Comparison of ENCODE assay signal across 11 cellular contexts in the genomic region with DNA sequence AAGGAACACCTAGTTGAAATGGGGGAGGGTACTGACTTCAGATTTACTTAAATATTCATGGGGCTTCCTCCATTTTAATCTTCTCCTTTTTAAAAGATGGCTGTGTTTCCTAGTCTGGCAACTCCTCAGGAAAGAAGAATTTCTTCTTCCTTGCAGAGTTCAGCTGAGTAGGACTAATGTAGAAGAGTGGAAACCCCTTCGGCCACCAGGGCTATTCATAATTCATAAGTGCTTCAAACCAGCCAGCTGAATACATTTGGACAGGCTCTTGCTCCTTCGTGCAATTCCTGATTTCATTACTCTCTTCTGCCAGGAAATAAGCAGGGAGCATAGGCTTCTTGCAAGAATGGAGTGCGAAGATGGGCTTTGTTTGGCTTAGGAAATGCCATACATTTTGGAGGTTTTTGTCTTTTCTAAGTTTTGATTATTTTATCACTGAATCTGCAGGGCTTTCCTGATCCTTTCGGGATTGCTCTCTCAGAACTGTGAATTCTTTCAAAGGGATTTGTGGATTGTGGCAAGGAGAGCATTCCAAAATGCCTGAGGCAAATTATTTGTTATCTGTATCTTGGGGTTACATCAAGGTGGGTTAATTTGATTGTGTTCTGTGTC.
DNase-seq lines count a peak whose midpoint lies in the region; ATAC-seq and TF ChIP-seq lines count a peak whose summit lies in the region.
"Had no signal": no experiment of that assay in that cellular context is flagged by ENCODE, and none has a peak within 500 bp of the region (broad histone marks: within the 10 kb centered on the region; RNA-seq: fewer than 3 reads in every experiment).

No MANE protein-coding gene starts in this region.

- peak overlapping the region; percentile 76; the same call in 1 of the 2 replicates for H3K23ac ChIP-seq in IMR-90 (ENCODE audit: low read depth, low read length)

- H3K27me3 ChIP-seq in IMR-90 (ENCODE audit: control insufficient read depth, insufficient read depth, low read length) (no peaks in the 10 kb centered on the region), thyroid gland (no peaks in the 10 kb centered on the region)

- H4K8ac ChIP-seq in IMR-90 (ENCODE audit: low read depth in 2 of 2, low read length in 2 of 2) = peak overlapping the region in 1 of 2 experiments; percentile 72; a peak in 2 of 4 replicates

- WGBS in IMR-90 (ENCODE audit: extremely low coverage in 2 of 2, insufficient read length in 1 of 2), 2 experiments = 0% methylated on average over 1 of the region's 4 CpGs; no CpG with 5 or more reads in 1 of the 2 experiments
- WGBS in mesodermal cell (ENCODE audit: insufficient coverage in 2 of 2), 2 experiments = 0 to 20% methylated on average over 1 to 2 of the region's 4 CpGs
- 48 to 56% methylated on average over 4 of the region's 4 CpGs for WGBS in thyroid gland, 2 donors

- peaks cover 21% of the 10 kb centered on the region for H3K4me1 ChIP-seq in IMR-90 (ENCODE audit: control insufficient read depth, insufficient read depth, low read length)
- H3K4me1 ChIP-seq in mesodermal cell (ENCODE audit: control insufficient read depth, insufficient read depth, low read length, poor library complexity, severe bottlenecking) = peaks cover 73% of the 10 kb centered on the region
- H3K4me1 ChIP-seq in thyroid gland = peaks cover 28 to 50% of the 10 kb centered on the region in 2 donors

- no peak overlapping the region for H2AK5ac ChIP-seq in IMR-90 (ENCODE audit: low read depth, low read length)

- peak overlapping the region; percentile 92 for H3K4me2 ChIP-seq in IMR-90 (ENCODE audit: low read depth, low read length)

- H4K5ac ChIP-seq in IMR-90 (ENCODE audit: low read depth, low read length) = peak overlapping the region; percentile 88

- peak overlapping the region; percentile 68; the same call in 1 of the 2 replicates for H4K91ac ChIP-seq in IMR-90 (ENCODE audit: insufficient read depth, low read depth, low read length)

- peak overlapping the region; percentile 52 for H3K56ac ChIP-seq in IMR-90 (ENCODE audit: extremely low read depth, insufficient read depth, low read length)

- H3K9me3 ChIP-seq in IMR-90 (ENCODE audit: control insufficient read depth, insufficient read depth, low read length) (no peaks in the 10 kb centered on the region), mesodermal cell (ENCODE audit: control insufficient read depth, low read length) (no peaks in the 10 kb centered on the region), thyroid gland (no peaks in the 10 kb centered on the region)
- H3K9me3 ChIP-seq: mucosa of descending colon had no signal

- TF ChIP-seq CTCF in AG10803 (conservative IDR thresholded peaks at IDR 0.05; ENCODE audit: low read length) (peak; percentile 23; the same call in 1 of the 2 replicates), IMR-90 (conservative IDR thresholded peaks at IDR 0.05; ENCODE audit: low read depth, low read length) (no peak), thyroid gland (IDR thresholded peaks at IDR 0.05) (no peak)

- peak overlapping the region; percentile 63; the same call in 1 of the 2 replicates for H3K27ac ChIP-seq in IMR-90 (ENCODE audit: insufficient read depth, low read length)
- peak overlapping the region; percentile 71 for H3K27ac ChIP-seq in mesodermal cell (ENCODE audit: low read depth, low read length, severe bottlenecking)
- peak overlapping the region in 1 of 3 donors; percentile 54 for H3K27ac ChIP-seq in thyroid gland

- peak overlapping the region; percentile 67 for H3K4ac ChIP-seq in IMR-90 (ENCODE audit: low read depth, low read length)

- H3K18ac ChIP-seq in IMR-90 (ENCODE audit: low read depth, low read length) = peak overlapping the region; percentile 88

- H4K20me1 ChIP-seq in IMR-90 (ENCODE audit: insufficient read depth, low read length) = no peaks in the 10 kb centered on the region

- no TSS peak for BruUV-seq in IMR-90 (replicated peaks; lab: Mats Ljungman, UMichigan)

- peaks cover 28 to 41% of the 10 kb centered on the region in 2 experiments for H3K79me1 ChIP-seq in IMR-90 (ENCODE audit: low read depth in 1 of 2, low read length in 2 of 2)

- dilution Hi-C loops in IMR-90 (cut with HindIII; ENCODE audit: low sequenced_read_pairs, unreplicated experiment) = no loop called here

- no peak for TF ChIP-seq RAD21 in IMR-90 (IDR thresholded peaks at IDR 0.05; ENCODE audit: low read length)

- H3K14ac ChIP-seq in IMR-90 (replicated peaks; ENCODE audit: low read depth, low read length) = peak overlapping the region; percentile 70

- peak; percentile 68 for ATAC-seq in IMR-90 (ENCODE audit: low read depth)
- no peak for ATAC-seq in GM21515 (IDR thresholded peaks at IDR 0.05; ENCODE audit: unreplicated experiment)
- ATAC-seq: mucosa of descending colon had no signal

- H3K4me3 ChIP-seq in AG10803 (ENCODE audit: low read length) (peak overlapping the region; percentile 16), IMR-90 (ENCODE audit: insufficient read depth, low read depth, low read length) (peak overlapping the region; percentile 15; the same call in 1 of the 2 replicates), mesodermal cell (ENCODE audit: extremely low read depth, insufficient read depth, low read length, poor library complexity, severe bottlenecking) (no peak overlapping the region), thyroid gland (replicated peaks in 1 of 3) (no peak overlapping the region)
- H3K4me3 ChIP-seq: mucosa of descending colon had no signal

- H2BK120ac ChIP-seq in IMR-90 (ENCODE audit: low read depth, low read length) = peak overlapping the region; percentile 84

- peaks cover 10% of the 10 kb centered on the region for H3K9me1 ChIP-seq in IMR-90 (ENCODE audit: insufficient read depth, low read length)

- H2AK9ac ChIP-seq in IMR-90 (replicated peaks; ENCODE audit: low read depth, low read length, poor library complexity) = no peak overlapping the region

- TF ChIP-seq POLR2A in IMR-90 (IDR thresholded peaks at IDR 0.05; ENCODE audit: low read depth, low read length) (no peak), thyroid gland (IDR thresholded peaks at IDR 0.05) (no peak)

- intact Hi-C loops in IMR-90 (cut with micrococcal nuclease) (loop anchor here (5.0 to 10.0 kb wide), 2 partner anchors 83 to 400 kb away; no protein-coding TSS in a partner anchor), thyroid gland (cut with DNase I) (no loop called here)

- peak overlapping the region; percentile 54; the same call in 1 of the 2 replicates for H3K9ac ChIP-seq in IMR-90 (ENCODE audit: low read depth, low read length)

- peak overlapping the region; percentile 72 for H2BK20ac ChIP-seq in IMR-90 (ENCODE audit: low read depth, low read length)

- peak overlapping the region; percentile 30; the same call in 1 of the 3 replicates for H2BK15ac ChIP-seq in IMR-90 (ENCODE audit: low read depth, low read length)

- H2BK5ac ChIP-seq in IMR-90 (ENCODE audit: low read depth, low read length, poor library complexity, severe bottlenecking) = peak overlapping the region; percentile 70

- peak overlapping the region; percentile 19 for H2AFZ ChIP-seq in IMR-90 (replicated peaks; ENCODE audit: low read length, poor library complexity)

- CTCF ChIA-PET in IMR-90 (lab: Yijun Ruan, JAX) = no interaction called here

- in situ Hi-C loops in IMR-90 (cut with MboI; ENCODE audit: low sequenced_read_pairs) = no loop called here

- DNase-seq in AG10803 (ENCODE audit: low read depth) = peak; percentile 81
- peak; percentile 69 for DNase-seq in IMR-90
- peak; percentile 71 for DNase-seq in dermis blood vessel endothelial cell
- DNase-seq in thyroid gland = no peak
- no peak for DNase-seq in DMS153 (lab: John Stamatoyannopoulos, UW)
- no peak for DNase-seq in activated CD4-positive, alpha-beta T cell treated with anti-CD3 and anti-CD28 coated beads, Interleukin-2, amount 50 U/mL, for 1 hour
- DNase-seq: activated CD8-positive, alpha-beta memory T cell treated with anti-CD3 and anti-CD28 coated beads, Interleukin-2, amount 50 U/mL, for 4 hours; mucosa of descending colon; MV-4-11 had no signal

- POLR2A ChIA-PET in IMR-90 (lab: Charles Lee; ENCODE audit: unreplicated experiment) = interaction anchor here (0.6 kb wide), 1 partner anchor 22 kb away, joined by 3 read pairs; no protein-coding TSS in a partner anchor

- H3K36me3 ChIP-seq in IMR-90 (ENCODE audit: control insufficient read depth, insufficient read depth, low read length) (peaks cover 9% of the 10 kb centered on the region; the same call in 1 of the 2 replicates), mesodermal cell (ENCODE audit: control insufficient read depth, insufficient read depth, low read length) (peaks cover 20% of the 10 kb centered on the region), thyroid gland (no peaks in the 10 kb centered on the region)

TF ChIP-seq in IMR-90, 13 proteins besides CTCF, POLR2A, EP300 and RAD21 (continues in another document):
- no peak for TF ChIP-seq CEBPB (IDR thresholded peaks at IDR 0.05; ENCODE audit: low read depth, low read length)
- TF ChIP-seq RCOR1 (IDR thresholded peaks at IDR 0.05; ENCODE audit: insufficient replicate concordance, low read length) = no peak
- no peak for TF ChIP-seq MAFK (IDR thresholded peaks at IDR 0.05; ENCODE audit: low read depth, low read length)
- no peak for TF ChIP-seq FOS (IDR thresholded peaks at IDR 0.05; ENCODE audit: low read depth, low read length)
- no peak for TF ChIP-seq SMC3 (IDR thresholded peaks at IDR 0.05; ENCODE audit: low read depth, low read length)
- TF ChIP-seq, protein P1, sequence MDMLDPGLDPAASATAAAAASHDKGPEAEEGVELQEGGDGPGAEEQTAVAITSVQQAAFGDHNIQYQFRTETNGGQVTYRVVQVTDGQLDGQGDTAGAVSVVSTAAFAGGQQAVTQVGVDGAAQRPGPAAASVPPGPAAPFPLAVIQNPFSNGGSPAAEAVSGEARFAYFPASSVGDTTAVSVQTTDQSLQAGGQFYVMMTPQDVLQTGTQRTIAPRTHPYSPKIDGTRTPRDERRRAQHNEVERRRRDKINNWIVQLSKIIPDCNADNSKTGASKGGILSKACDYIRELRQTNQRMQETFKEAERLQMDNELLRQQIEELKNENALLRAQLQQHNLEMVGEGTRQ (IDR thresholded peaks at IDR 0.05; ENCODE audit: low read depth, low read length) = no peak
- TF ChIP-seq, protein P2, sequence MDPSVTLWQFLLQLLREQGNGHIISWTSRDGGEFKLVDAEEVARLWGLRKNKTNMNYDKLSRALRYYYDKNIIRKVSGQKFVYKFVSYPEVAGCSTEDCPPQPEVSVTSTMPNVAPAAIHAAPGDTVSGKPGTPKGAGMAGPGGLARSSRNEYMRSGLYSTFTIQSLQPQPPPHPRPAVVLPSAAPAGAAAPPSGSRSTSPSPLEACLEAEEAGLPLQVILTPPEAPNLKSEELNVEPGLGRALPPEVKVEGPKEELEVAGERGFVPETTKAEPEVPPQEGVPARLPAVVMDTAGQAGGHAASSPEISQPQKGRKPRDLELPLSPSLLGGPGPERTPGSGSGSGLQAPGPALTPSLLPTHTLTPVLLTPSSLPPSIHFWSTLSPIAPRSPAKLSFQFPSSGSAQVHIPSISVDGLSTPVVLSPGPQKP (IDR thresholded peaks at IDR 0.05; ENCODE audit: borderline replicate concordance, low read depth, low read length) = no peak
- no peak for TF ChIP-seq RFX5 (IDR thresholded peaks at IDR 0.05; ENCODE audit: low read depth, low read length)
- no peak for TF ChIP-seq NFE2L2 (IDR thresholded peaks at IDR 0.05; ENCODE audit: low read depth, low read length)
- no peak for TF ChIP-seq CHD1 (IDR thresholded peaks at IDR 0.05; ENCODE audit: low read depth, low read length)
- TF ChIP-seq MXI1 (IDR thresholded peaks at IDR 0.05; ENCODE audit: borderline replicate concordance, low read depth, low read length) = no peak

Comparison
In these comparisons a context has a peak if more than half of its experiments do, and no peak if none do; other contexts are left out.
1. DNase-seq: peak in AG10803 (single experiment), IMR-90 (single experiment) and dermis blood vessel endothelial cell (single experiment); none in thyroid gland (0 of 2), DMS153 (single experiment) and activated CD4-positive, alpha-beta T cell treated with anti-CD3 and anti-CD28 coated beads, Interleukin-2, amount 50 U/mL, for 1 hour (single experiment).
2. H3K4me3 ChIP-seq: peak in AG10803 (single experiment) and IMR-90 (single experiment); none in mesodermal cell (single experiment) and thyroid gland (0 of 3).